ENCODE assay signal across 12 cellular contexts in genomic region chr6:101509556-101509955, GRCh38.
DNase-seq lines count a peak whose midpoint lies in the region; FAIRE-seq and TF ChIP-seq lines count a peak whose summit lies in the region.
"Had no signal": no experiment of that assay in that cellular context is flagged by ENCODE, and none has a peak within 500 bp of the region (broad histone marks: within the 10 kb centered on the region; RNA-seq: fewer than 3 reads in every experiment).

No MANE protein-coding gene starts in this region.

- no peaks in the 10 kb centered on the region for H4K20me1 ChIP-seq in GM23248 (ENCODE audit: insufficient read depth)
- H4K20me1 ChIP-seq in astrocyte (ENCODE audit: insufficient read depth, low read length), result no peaks in the 10 kb centered on the region

- TF ChIP-seq CTCF in astrocyte (IDR thresholded peaks at IDR 0.05; ENCODE audit: insufficient read depth, low read depth, low read length) (no peak), brain microvascular endothelial cell (IDR thresholded peaks at IDR 0.05; ENCODE audit: low read depth, low read length, missing control alignments) (no peak)

- H3K36me3 ChIP-seq in GM23248 (ENCODE audit: low read depth) (no peaks in the 10 kb centered on the region), astrocyte (ENCODE audit: insufficient read depth, low read length) (no peaks in the 10 kb centered on the region), brain microvascular endothelial cell (replicated peaks) (no peaks in the 10 kb centered on the region)
- H3K36me3 ChIP-seq: HAP-1 had no signal

- FAIRE-seq in astrocyte (lab: Jason Lieb, UNC), result no peak
- FAIRE-seq: HTR-8/SVneo had no signal

- H3K27me3 ChIP-seq in GM23248 (replicated peaks; ENCODE audit: insufficient read depth) (no peaks in the 10 kb centered on the region), astrocyte (ENCODE audit: insufficient read depth, low read length) (no peaks in the 10 kb centered on the region), brain microvascular endothelial cell (replicated peaks) (no peaks in the 10 kb centered on the region)

- H3K27ac Mint-ChIP-seq in astrocyte (ENCODE audit: unreplicated experiment), result no peak overlapping the region
- H3K27ac Mint-ChIP-seq: CD14-positive monocyte had no signal

- in situ Hi-C loops in GM23248 (cut with MboI), result no loop called here
- in situ Hi-C loops in brain microvascular endothelial cell (cut with HindIII; ENCODE audit: low pct_ligation_motif_present, low sequenced_read_pairs), result no loop called here

- H3K4me3 ChIP-seq in GM23248 (no peak overlapping the region), astrocyte (ENCODE audit: insufficient read depth, low read depth, low read length) (no peak overlapping the region), brain microvascular endothelial cell (ENCODE audit: low read depth, low read length) (no peak overlapping the region)
- H3K4me3 ChIP-seq: HAP-1 had no signal

- no peaks in the 10 kb centered on the region for H3K4me1 Mint-ChIP-seq in astrocyte (ENCODE audit: low read depth, unreplicated experiment)
- H3K4me1 Mint-ChIP-seq: CD14-positive monocyte had no signal

- H3K79me2 ChIP-seq in GM23248 (ENCODE audit: insufficient read depth) (no peaks in the 10 kb centered on the region), astrocyte (ENCODE audit: insufficient read depth, low read length) (no peaks in the 10 kb centered on the region)

- H3K27ac ChIP-seq in GM23248, result no peak overlapping the region
- H3K27ac ChIP-seq in astrocyte (ENCODE audit: low read depth, low read length), result no peak overlapping the region
- no peak overlapping the region for H3K27ac ChIP-seq in brain microvascular endothelial cell

- H3K9ac ChIP-seq in GM23248, result no peak overlapping the region
- no peak overlapping the region for H3K9ac ChIP-seq in astrocyte (ENCODE audit: low read length)

- H2AFZ ChIP-seq in GM23248 (no peak overlapping the region), astrocyte (ENCODE audit: low read depth, low read length) (no peak overlapping the region)

- H3K9me3 Mint-ChIP-seq in astrocyte (ENCODE audit: unreplicated experiment), result no peaks in the 10 kb centered on the region

- H3K4me1 ChIP-seq in GM23248 (ENCODE audit: insufficient read depth) (no peaks in the 10 kb centered on the region), astrocyte (ENCODE audit: insufficient read depth, low read length) (no peaks in the 10 kb centered on the region)

- H3K36me3 Mint-ChIP-seq in astrocyte (ENCODE audit: low read depth, unreplicated experiment), result no peaks in the 10 kb centered on the region
- H3K36me3 Mint-ChIP-seq: CD14-positive monocyte had no signal

- H3K27me3 Mint-ChIP-seq in astrocyte (ENCODE audit: low read depth, unreplicated experiment), result no peaks in the 10 kb centered on the region

- H3K4me2 ChIP-seq in GM23248 (ENCODE audit: unreplicated experiment), result no peak overlapping the region
- H3K4me2 ChIP-seq in astrocyte (ENCODE audit: low read length), result no peak overlapping the region

- no peaks in the 10 kb centered on the region for H3F3A ChIP-seq in GM23248 (ENCODE audit: insufficient read depth)

- no peaks in the 10 kb centered on the region for H3K9me3 ChIP-seq in GM23248 (ENCODE audit: low read depth)
- no peaks in the 10 kb centered on the region for H3K9me3 ChIP-seq in astrocyte (ENCODE audit: insufficient read depth, low read depth, low read length)
- H3K9me3 ChIP-seq: HAP-1 had no signal

- DNase-seq in AG20443 (ENCODE audit: low spot score), result peak; percentile 12
- peak; percentile 6 for DNase-seq in GM23248
- peak; percentile 11 for DNase-seq in astrocyte (ENCODE audit: low read depth)
- peak; percentile 8 for DNase-seq in myocyte (ENCODE audit: low read depth)
- no peak for DNase-seq in brain microvascular endothelial cell
- DNase-seq in hypothalamus (lab: John Stamatoyannopoulos, UW), result no peak
- no peak for DNase-seq in middle frontal gyrus (ENCODE audit: extremely low spot score, low spot score)
- DNase-seq: NCI-H1105 treated with DMSO at 0.1 percent for 48 hours, Right ventricle myocardium superior had no signal

- no peaks in the 10 kb centered on the region for H3K9me2 ChIP-seq in GM23248 (ENCODE audit: insufficient read depth)

- no peak overlapping the region for H3K4me3 Mint-ChIP-seq in astrocyte (ENCODE audit: unreplicated experiment)
- H3K4me3 Mint-ChIP-seq: CD14-positive monocyte had no signal

Comparison
In these comparisons a context has a peak if more than half of its experiments do, and no peak if none do; other contexts are left out.
1. DNase-seq: peak in AG20443 (single experiment), GM23248 (single experiment), astrocyte (single experiment) and myocyte (single experiment); none in brain microvascular endothelial cell (single experiment), hypothalamus (0 of 51) and middle frontal gyrus (single experiment).